16 cellular contexts compared by ENCODE assay signal in genomic region chr9:37100750-37101149, GRCh38.
"Had no signal": no experiment of that assay in that cellular context is flagged by ENCODE, and none has a peak within 500 bp of the region (broad histone marks: within the 10 kb centered on the region; RNA-seq: fewer than 3 reads in every experiment).

No MANE protein-coding gene starts in this region.

- DNase-seq: activated CD4-positive, alpha-beta T cell treated with anti-CD3 and anti-CD28 coated beads, Interleukin-2, amount 10 ng/mL, durations not matched to agents 7 days and 5 days; activated CD8-positive, alpha-beta memory T cell treated with anti-CD3 and anti-CD28 coated beads for 24 hours; activated naive CD4-positive, alpha-beta T cell treated with Interleukin-2 at 50 U/mL for 16 hours; activated naive CD8-positive, alpha-beta T cell treated with anti-CD3 and anti-CD28 coated beads, Interleukin-2, amount 50 U/mL, for 24 hours; dorsolateral prefrontal cortex; glutamatergic neuron; left colon; nucleus accumbens; thyroid gland; uterus had no signal

- H3K4me3 Mint-ChIP-seq: activated CD4-positive, alpha-beta T cell treated with anti-CD3 and anti-CD28 coated beads, Interleukin-2, amount 10 ng/mL, durations not matched to agents 7 days and 5 days; activated naive CD8-positive, alpha-beta T cell treated with anti-CD3 and anti-CD28 coated beads, Interleukin-2, amount 50 U/mL, for 24 hours; natural killer cell treated with Interleukin-12 subunit alpha and Interleukin-12 subunit beta and Interleukin-15 and Interleukin-18, amount 100 ng/mL, for 72 hours had no signal

- H3K27me3 Mint-ChIP-seq: activated CD4-positive, alpha-beta T cell treated with anti-CD3 and anti-CD28 coated beads, Interleukin-2, amount 10 ng/mL, durations not matched to agents 7 days and 5 days; activated naive CD8-positive, alpha-beta T cell treated with anti-CD3 and anti-CD28 coated beads, Interleukin-2, amount 50 U/mL, for 24 hours had no signal

- ATAC-seq: activated naive CD8-positive, alpha-beta T cell treated with anti-CD3 and anti-CD28 coated beads, Interleukin-2, amount 50 U/mL, for 24 hours; left colon; natural killer cell treated with Interleukin-12 subunit alpha and Interleukin-12 subunit beta and Interleukin-15 and Interleukin-18, amount 100 ng/mL, for 72 hours had no signal

- H3K36me3 Mint-ChIP-seq: natural killer cell treated with Interleukin-12 subunit alpha and Interleukin-12 subunit beta and Interleukin-15 and Interleukin-18, amount 100 ng/mL, for 72 hours had no signal

- H3K27ac Mint-ChIP-seq: activated CD4-positive, alpha-beta T cell treated with anti-CD3 and anti-CD28 coated beads, Interleukin-2, amount 10 ng/mL, durations not matched to agents 7 days and 5 days; activated naive CD8-positive, alpha-beta T cell treated with anti-CD3 and anti-CD28 coated beads, Interleukin-2, amount 50 U/mL, for 24 hours; natural killer cell treated with Interleukin-12 subunit alpha and Interleukin-12 subunit beta and Interleukin-15 and Interleukin-18, amount 100 ng/mL, for 72 hours had no signal

- H3K27ac ChIP-seq: ascending aorta, dorsolateral prefrontal cortex, esophagus muscularis mucosa, right atrium auricular region, skin epidermis, thyroid gland, uterus, WERI-Rb-1 had no signal

- H3K9me3 Mint-ChIP-seq: activated CD4-positive, alpha-beta T cell treated with anti-CD3 and anti-CD28 coated beads, Interleukin-2, amount 10 ng/mL, durations not matched to agents 7 days and 5 days; activated naive CD8-positive, alpha-beta T cell treated with anti-CD3 and anti-CD28 coated beads, Interleukin-2, amount 50 U/mL, for 24 hours; natural killer cell treated with Interleukin-12 subunit alpha and Interleukin-12 subunit beta and Interleukin-15 and Interleukin-18, amount 100 ng/mL, for 72 hours had no signal
